ENCODE assay signal across 11 cellular contexts in the genomic region with DNA sequence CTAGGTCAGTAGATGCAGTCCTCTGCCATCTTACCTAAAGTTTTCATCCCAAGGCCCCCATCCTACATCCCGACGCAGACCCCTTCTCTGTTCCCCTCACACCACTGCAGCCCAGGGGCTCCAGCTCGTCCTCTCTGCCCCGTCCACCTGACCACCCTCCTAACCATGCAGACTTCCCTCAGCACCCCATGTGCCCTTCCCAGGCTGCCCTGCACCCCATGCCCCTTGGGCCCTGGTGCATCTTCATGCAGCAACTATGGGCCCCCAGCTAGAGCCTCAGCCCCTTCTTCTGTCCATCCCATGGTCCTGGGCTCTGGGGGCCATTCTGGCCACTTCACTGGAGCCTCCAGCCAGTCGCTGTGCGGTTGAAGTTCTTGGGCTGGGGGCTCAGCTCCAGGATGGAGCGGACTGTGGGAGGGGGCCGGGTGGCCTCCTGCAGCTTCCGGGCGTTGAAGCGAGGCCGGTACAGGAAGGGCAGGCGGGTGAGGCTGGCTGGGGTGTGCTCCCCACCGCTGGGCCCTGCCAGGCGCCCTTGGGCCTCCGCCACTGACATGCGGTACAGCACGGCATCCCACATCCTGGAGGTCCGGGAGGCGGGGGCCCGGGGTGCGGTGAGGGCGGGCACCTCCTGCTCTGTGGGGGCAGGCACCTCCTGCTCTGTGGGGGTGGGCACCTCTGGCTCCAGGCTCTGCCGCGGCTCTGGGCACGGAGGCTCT. TPM values are rescaled to one million over a fixed set of nuclear protein-coding genes. Genes with fewer than 3 reads are reported as not detected.
DNase-seq lines count a peak whose midpoint lies in the region; ATAC-seq lines count a peak whose summit lies in the region.
"Had no signal": no experiment of that assay in that cellular context is flagged by ENCODE, and none has a peak within 500 bp of the region (broad histone marks: within the 10 kb centered on the region; RNA-seq: fewer than 3 reads in every experiment).

No MANE protein-coding gene starts in this region.

- peak; percentile 91 to 94 for ATAC-seq in CD4-positive, CD25-positive, alpha-beta regulatory T cell (ENCODE audit: low read depth in 2 of 2)
- ATAC-seq in GM18511 (IDR thresholded peaks at IDR 0.05; ENCODE audit: unreplicated experiment) (no peak), HG03342 (IDR thresholded peaks at IDR 0.05; ENCODE audit: unreplicated experiment) (no peak)
- ATAC-seq: body of pancreas had no signal

- peak; percentile 51 to 93 (median 80) for DNase-seq in CD4-positive, CD25-positive, alpha-beta regulatory T cell
- peak; percentile 56 to 63 for DNase-seq in activated CD4-positive, alpha-beta T cell treated with anti-CD3 and anti-CD28 coated beads, Interleukin-2, amount 50 U/mL, for 4 hours
- peak; percentile 59 to 64 (median 62) for DNase-seq in effector memory CD4-positive, alpha-beta T cell
- peak; percentile 61 to 77 for DNase-seq in stimulated activated CD4-positive, alpha-beta T cell treated with anti-CD3 and anti-CD28 coated beads, Interleukin-2, amount 100 ng/mL, for 24 hours
- no peak for DNase-seq in SKM-1 treated with dmso at 0.1 percent for 144 hours (lab: John Stamatoyannopoulos, UW; ENCODE audit: unreplicated experiment)
- no peak for DNase-seq in glomerular visceral epithelial cell (ENCODE audit: extremely low spot score)
- DNase-seq: NCI-H1694 treated with DMSO at 0.1 percent for 48 hours had no signal

- H3K4me3 Mint-ChIP-seq in CD4-positive, CD25-positive, alpha-beta regulatory T cell, result peak overlapping the region; percentile 50 to 81 (median 74)

- no peak overlapping the region for H3K4me3 ChIP-seq in CD4-positive, CD25-positive, alpha-beta regulatory T cell (ENCODE audit: low read depth, low read length)
- peak overlapping the region; percentile 41 for H3K4me3 ChIP-seq in effector memory CD4-positive, alpha-beta T cell (ENCODE audit: insufficient read depth, low read depth, low read length, poor library complexity, severe bottlenecking)
- H3K4me3 ChIP-seq: body of pancreas had no signal

- no peaks in the 10 kb centered on the region for H3K9me3 Mint-ChIP-seq in CD4-positive, CD25-positive, alpha-beta regulatory T cell

- no peaks in the 10 kb centered on the region for H3K27me3 ChIP-seq in CD4-positive, CD25-positive, alpha-beta regulatory T cell (ENCODE audit: control insufficient read depth, insufficient read depth, low read length)
- H3K27me3 ChIP-seq in effector memory CD4-positive, alpha-beta T cell (replicated peaks; ENCODE audit: control insufficient read depth, insufficient read depth, low read length, poor library complexity, severe bottlenecking), result no peaks in the 10 kb centered on the region
- H3K27me3 ChIP-seq: body of pancreas had no signal

- H3K36me3 Mint-ChIP-seq in CD4-positive, CD25-positive, alpha-beta regulatory T cell, result peaks cover 3% of the 10 kb centered on the region

- H3K27me3 Mint-ChIP-seq in CD4-positive, CD25-positive, alpha-beta regulatory T cell, result no peaks in the 10 kb centered on the region

- peak overlapping the region; percentile 68 for H3K27ac ChIP-seq in CD4-positive, CD25-positive, alpha-beta regulatory T cell (ENCODE audit: insufficient read depth, low read length, poor library complexity, severe bottlenecking)
- H3K27ac ChIP-seq in effector memory CD4-positive, alpha-beta T cell (ENCODE audit: insufficient read depth, low read length, poor library complexity, severe bottlenecking), result peak overlapping the region; percentile 64
- H3K27ac ChIP-seq: body of pancreas, C4-2B had no signal

- H3K4me1 ChIP-seq in CD4-positive, CD25-positive, alpha-beta regulatory T cell (ENCODE audit: control insufficient read depth, insufficient read depth, low read length, poor library complexity, severe bottlenecking), result peaks cover 37% of the 10 kb centered on the region
- peaks cover 47% of the 10 kb centered on the region for H3K4me1 ChIP-seq in effector memory CD4-positive, alpha-beta T cell (ENCODE audit: control insufficient read depth, insufficient read depth, low read length, poor library complexity, severe bottlenecking)

- H3K27ac Mint-ChIP-seq in CD4-positive, CD25-positive, alpha-beta regulatory T cell, result peak overlapping the region; percentile 14 to 90 (median 90)

- no peaks in the 10 kb centered on the region for H3K9me3 ChIP-seq in CD4-positive, CD25-positive, alpha-beta regulatory T cell (ENCODE audit: control insufficient read depth in 2 of 2, low read length in 2 of 2)
- H3K9me3 ChIP-seq in effector memory CD4-positive, alpha-beta T cell (ENCODE audit: control insufficient read depth, low read length), result no peaks in the 10 kb centered on the region
- H3K9me3 ChIP-seq: body of pancreas had no signal

- H3K4me1 Mint-ChIP-seq in CD4-positive, CD25-positive, alpha-beta regulatory T cell, result peaks cover 0 to 49% (median 15%) of the 10 kb centered on the region in 4 donors

- H3K36me3 ChIP-seq in CD4-positive, CD25-positive, alpha-beta regulatory T cell (ENCODE audit: control insufficient read depth, insufficient read depth, low read length), result peaks cover 36% of the 10 kb centered on the region
- peaks cover 24% of the 10 kb centered on the region for H3K36me3 ChIP-seq in effector memory CD4-positive, alpha-beta T cell (ENCODE audit: control insufficient read depth, insufficient read depth, low read length)

RNA-seq across cellular contexts. Expression of gene PRR33, which starts 2.7 kb away (rescaled TPM):
- total RNA-seq in CD4-positive, CD25-positive, alpha-beta regulatory T cell, result not detected
- polyA plus RNA-seq in CD4-positive, CD25-positive, alpha-beta regulatory T cell, result under 1 TPM in 3 of 4 donors, not detected in 1; 0.06 to 0.09 (median 0.08) TPM
- total RNA-seq: body of pancreas had no signal

RNA-seq across cellular contexts. Expression of gene TNNT3, which starts 30.5 kb away (rescaled TPM):
- 19.4 TPM for total RNA-seq in CD4-positive, CD25-positive, alpha-beta regulatory T cell
- polyA plus RNA-seq in CD4-positive, CD25-positive, alpha-beta regulatory T cell, result 1 to 10 TPM in 1 of 4 donors, not detected in 3; 1.6 TPM

RNA-seq across cellular contexts. Expression of gene LSP1, which starts 36.1 kb away (rescaled TPM):
- total RNA-seq in CD4-positive, CD25-positive, alpha-beta regulatory T cell, result 453 TPM
- 100 to 1,000 TPM; 381 to 514 (median 444) TPM for polyA plus RNA-seq in CD4-positive, CD25-positive, alpha-beta regulatory T cell

RNA-seq across cellular contexts. Expression of gene TNNI2, which starts 50.2 kb away (rescaled TPM):
- not detected for total RNA-seq in CD4-positive, CD25-positive, alpha-beta regulatory T cell
- not detected for polyA plus RNA-seq in CD4-positive, CD25-positive, alpha-beta regulatory T cell

RNA-seq across cellular contexts. Expression of gene SYT8, which starts 54.2 kb away (rescaled TPM):
- total RNA-seq in CD4-positive, CD25-positive, alpha-beta regulatory T cell, result not detected
- not detected for polyA plus RNA-seq in CD4-positive, CD25-positive, alpha-beta regulatory T cell

Comparison
In these comparisons a context has a peak if more than half of its experiments do, and no peak if none do; other contexts are left out.
1. ATAC-seq: peak in CD4-positive, CD25-positive, alpha-beta regulatory T cell (2 of 2); none in GM18511 (single experiment) and HG03342 (single experiment).
2. DNase-seq: peak in CD4-positive, CD25-positive, alpha-beta regulatory T cell (3 of 3), activated CD4-positive, alpha-beta T cell treated with anti-CD3 and anti-CD28 coated beads, Interleukin-2, amount 50 U/mL, for 4 hours (2 of 2), effector memory CD4-positive, alpha-beta T cell (3 of 3) and stimulated activated CD4-positive, alpha-beta T cell treated with anti-CD3 and anti-CD28 coated beads, Interleukin-2, amount 100 ng/mL, for 24 hours (2 of 2); none in SKM-1 treated with dmso at 0.1 percent for 144 hours (single experiment) and glomerular visceral epithelial cell (single experiment).